In genomic region chrX:46375831-46376230, GRCh38 we compare ENCODE assay signal across 10 cellular contexts.
"Had no signal": no experiment of that assay in that cellular context is flagged by ENCODE, and none has a peak within 500 bp of the region (broad histone marks: within the 10 kb centered on the region; RNA-seq: fewer than 3 reads in every experiment).

No MANE protein-coding gene starts in this region.

- H3K27me3 Mint-ChIP-seq: activated CD8-positive, alpha-beta T cell treated with anti-CD3 and anti-CD28 coated beads for 36 hours had no signal

- H3K4me3 Mint-ChIP-seq: activated CD8-positive, alpha-beta T cell treated with anti-CD3 and anti-CD28 coated beads for 36 hours had no signal

- H3K27ac ChIP-seq: brain microvascular endothelial cell, esophagus muscularis mucosa, heart left ventricle, left lung, ovary, skin epidermis, uterus, WERI-Rb-1 had no signal

- H3K4me1 ChIP-seq: esophagus muscularis mucosa, heart left ventricle, left lung, uterus had no signal

- H3K9me3 ChIP-seq: esophagus muscularis mucosa, heart left ventricle, left lung, ovary, uterus had no signal

- H3K36me3 ChIP-seq: brain microvascular endothelial cell, esophagus muscularis mucosa, heart left ventricle, left lung, ovary, uterus, WERI-Rb-1 had no signal

- DNase-seq: activated CD8-positive, alpha-beta memory T cell treated with anti-CD3 and anti-CD28 coated beads, Interleukin-2, amount 50 U/mL, for 4 hours; left lung; ovary had no signal

- H3K27me3 ChIP-seq: brain microvascular endothelial cell, esophagus muscularis mucosa, left lung, ovary, uterus had no signal

- H3K4me3 ChIP-seq: esophagus muscularis mucosa, heart left ventricle, left lung, ovary, skin epidermis, uterus had no signal

- H3K27ac Mint-ChIP-seq: activated CD8-positive, alpha-beta T cell treated with anti-CD3 and anti-CD28 coated beads for 36 hours had no signal

- H3K9me3 Mint-ChIP-seq: activated CD8-positive, alpha-beta T cell treated with anti-CD3 and anti-CD28 coated beads for 36 hours had no signal
